Comparison of ENCODE assay signal across 1 cellular context in the genomic region with DNA sequence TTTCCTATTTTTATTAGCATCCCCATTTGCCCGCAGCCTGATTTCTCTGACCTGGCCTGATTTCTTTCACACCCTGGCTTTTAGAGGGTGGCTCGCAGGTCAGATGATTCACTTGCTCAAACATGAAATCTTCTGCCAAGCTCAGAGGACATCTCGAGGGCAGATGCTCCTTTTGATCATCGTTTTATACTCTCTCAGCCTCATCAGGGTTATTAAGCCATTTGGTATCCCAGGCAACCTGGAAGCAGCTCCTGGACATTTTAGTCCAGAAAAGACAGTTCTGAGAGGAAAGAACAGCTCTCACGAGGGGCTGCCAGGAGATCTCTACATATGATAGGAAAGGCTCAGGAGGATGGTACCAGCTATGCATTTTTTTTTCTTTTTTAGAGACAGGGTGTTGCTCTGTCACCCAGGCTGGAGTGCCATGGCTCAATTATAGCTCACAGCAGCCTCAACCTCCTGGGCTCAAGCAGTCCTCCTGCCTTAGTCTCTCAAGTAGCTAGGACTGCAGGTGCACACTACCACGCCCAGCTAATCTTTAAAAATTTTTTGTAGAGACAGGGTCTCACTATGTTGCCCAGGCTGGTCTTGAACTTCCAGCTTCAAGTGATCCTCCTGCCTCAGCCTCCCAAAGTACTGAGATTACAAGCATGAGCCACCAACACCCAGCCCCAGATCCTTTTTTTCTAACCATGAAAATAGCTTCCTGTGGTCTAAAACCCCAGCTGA.
TF ChIP-seq lines count a peak whose summit lies in the region.

No MANE protein-coding gene starts in this region.

TF ChIP-seq in endothelial cell of umbilical vein, 7 proteins besides CTCF, POLR2A, EP300 and RAD21:
- TF ChIP-seq, protein P1, sequence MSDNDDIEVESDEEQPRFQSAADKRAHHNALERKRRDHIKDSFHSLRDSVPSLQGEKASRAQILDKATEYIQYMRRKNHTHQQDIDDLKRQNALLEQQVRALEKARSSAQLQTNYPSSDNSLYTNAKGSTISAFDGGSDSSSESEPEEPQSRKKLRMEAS (IDR thresholded peaks at IDR 0.05; ENCODE audit: insufficient read depth, insufficient read length) = no peak
- no peak for TF ChIP-seq FOS (IDR thresholded peaks at IDR 0.05; ENCODE audit: borderline replicate concordance, insufficient read depth, low read length)
- TF ChIP-seq MYC (IDR thresholded peaks at IDR 0.05; ENCODE audit: low read depth, low read length) = no peak
- TF ChIP-seq EZH2 (IDR thresholded peaks at IDR 0.05; ENCODE audit: borderline replicate concordance, low read depth, low read length, severe bottlenecking) = no peak
- no peak for TF ChIP-seq JUN (IDR thresholded peaks at IDR 0.05; ENCODE audit: borderline replicate concordance, insufficient read depth, insufficient read length, low read depth)
- no peak for TF ChIP-seq GATA2 (IDR thresholded peaks at IDR 0.05; ENCODE audit: insufficient read depth, insufficient read length, low read depth, low read length)
